ENCODE assay signal across 2 cellular contexts in genomic region chr1:32355778-32356177, GRCh38. TPM values are rescaled to one million over a fixed set of nuclear protein-coding genes. Genes with fewer than 3 reads are reported as not detected.
"Had no signal": no experiment of that assay in that cellular context is flagged by ENCODE, and none has a peak within 500 bp of the region (broad histone marks: within the 10 kb centered on the region; RNA-seq: fewer than 3 reads in every experiment).

No MANE protein-coding gene starts in this region.

RNA-seq across cellular contexts. Expression of gene TSSK3, which starts 6.6 kb away (rescaled TPM):
- total RNA-seq: PC-3, SJSA1 had no signal
